In the genomic region with DNA sequence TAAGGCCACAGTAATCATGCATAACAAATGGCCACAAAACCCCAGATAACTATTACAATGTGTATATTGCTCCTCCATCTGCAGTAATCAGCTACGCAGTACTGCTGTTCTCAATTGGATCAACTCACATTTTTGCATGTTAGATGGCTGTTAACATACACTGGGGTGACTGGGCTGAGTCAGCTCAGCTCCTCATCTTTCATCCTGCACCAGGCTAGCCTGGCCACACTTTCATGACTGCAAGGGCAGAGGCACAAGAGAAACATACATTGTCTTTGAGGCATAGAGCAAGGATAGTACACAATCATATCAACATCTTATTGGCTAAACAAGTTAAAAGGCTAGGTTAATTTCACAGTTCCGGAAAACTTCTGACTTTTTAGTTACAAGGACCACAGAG, we compare ENCODE assay signal across 19 cellular contexts.
"Had no signal": no experiment of that assay in that cellular context is flagged by ENCODE, and none has a peak within 500 bp of the region (broad histone marks: within the 10 kb centered on the region; RNA-seq: fewer than 3 reads in every experiment).

No MANE protein-coding gene starts in this region.

- H3K4me3 Mint-ChIP-seq: naive thymus-derived CD4-positive, alpha-beta T cell; nephron progenitor cell had no signal

- H3K9me3 Mint-ChIP-seq: nephron progenitor cell had no signal

- H3K27ac Mint-ChIP-seq: naive thymus-derived CD4-positive, alpha-beta T cell; nephron progenitor cell had no signal

- H3K9me3 ChIP-seq: heart left ventricle, ovary, stomach, thoracic aorta, transverse colon had no signal

- H3K27me3 ChIP-seq: heart left ventricle, ovary, stomach, transverse colon had no signal

- H3K4me1 Mint-ChIP-seq: naive thymus-derived CD4-positive, alpha-beta T cell had no signal

- H3K4me1 ChIP-seq: heart left ventricle, stomach, transverse colon had no signal

- H3K27me3 Mint-ChIP-seq: naive thymus-derived CD4-positive, alpha-beta T cell had no signal

- H3K4me3 ChIP-seq: coronary artery, heart left ventricle, lung, ovary, stomach, thoracic aorta, transverse colon had no signal

- H3K36me3 ChIP-seq: heart left ventricle, ovary, stomach, thoracic aorta, transverse colon had no signal

- DNase-seq: effector CD4-positive, alpha-beta T cell; heart left ventricle; hypothalamus; left colon; left ventricle myocardium superior; mesenchymal stem cell; naive thymus-derived CD4-positive, alpha-beta T cell; nephron progenitor cell; ovary; right cardiac atrium; small intestine; stimulated activated CD4-positive, alpha-beta T cell treated with anti-CD3 and anti-CD28 coated beads, Interleukin-12 subunit alpha, Interleukin-12 subunit beta, amount 100 ng/mL, for 4 hours; stimulated activated naive CD4-positive, alpha-beta T cell; stomach; substantia nigra; transverse colon had no signal

- H3K27ac ChIP-seq: coronary artery, heart left ventricle, ovary, stomach, thoracic aorta, transverse colon had no signal

- H3K36me3 Mint-ChIP-seq: naive thymus-derived CD4-positive, alpha-beta T cell had no signal

- ATAC-seq: heart left ventricle; left colon; left ventricle myocardium superior; naive thymus-derived CD4-positive, alpha-beta T cell; right cardiac atrium had no signal
